Comparison of ENCODE assay signal across 1 cellular context in the genomic region with DNA sequence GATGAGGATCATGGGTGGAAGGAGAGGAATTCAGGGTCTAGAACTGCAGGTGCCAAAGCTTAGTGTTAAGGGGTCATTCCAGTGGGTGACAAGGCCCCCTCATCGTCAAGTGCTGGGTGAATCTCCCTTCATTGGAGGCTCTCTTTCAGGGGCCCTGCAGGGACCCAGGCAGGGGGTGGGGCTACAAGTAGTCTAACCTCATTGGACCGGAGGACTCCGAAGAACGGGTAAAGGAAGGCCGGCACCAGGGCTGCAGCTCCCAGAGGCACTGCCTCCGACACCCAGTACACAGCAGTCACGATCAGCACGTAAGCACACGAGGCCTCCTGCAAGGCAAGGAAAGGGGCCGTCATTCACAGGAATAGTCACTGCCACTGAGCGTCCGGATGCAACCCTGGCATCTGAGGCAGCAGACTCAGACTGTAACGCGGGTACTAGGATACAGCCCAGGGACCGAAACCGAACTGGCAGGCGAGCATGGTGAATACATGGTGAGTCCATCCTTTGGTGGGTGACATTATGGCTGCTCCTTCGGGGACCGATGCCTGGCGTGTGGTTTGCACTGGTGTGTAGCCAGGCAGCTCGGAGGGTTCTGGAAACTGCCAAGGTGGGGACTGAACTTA.
A peak's percentile ranks its signal among the peaks of the same experiment; 100 is the strongest.
TF ChIP-seq lines count a peak whose summit lies in the region.

No MANE protein-coding gene starts in this region.

TF ChIP-seq in K562, 482 proteins besides CTCF, POLR2A, EP300 and RAD21:
- TF ChIP-seq RREB1 (CRISPR knock-in tag; IDR thresholded peaks at IDR 0.05) (0 out of 2 replicates have a peak, but pooled peaks have one; percentile 21), ATF1 (CRISPR knock-in tag; IDR thresholded peaks at IDR 0.05) (no peak), ATF1 (tag; IDR thresholded peaks at IDR 0.05) (no peak), XRCC3 (IDR thresholded peaks at IDR 0.05) (no peak), RBBP5 (IDR thresholded peaks at IDR 0.05; ENCODE audit: borderline replicate concordance, insufficient read depth, low read length, poor library complexity, severe bottlenecking) (peak; percentile 51), ZNF239 (CRISPR knock-in tag; IDR thresholded peaks at IDR 0.05) (no peak)
